ENCODE assay signal across 11 cellular contexts in genomic region chr2:172089633-172090032, GRCh38. TPM values are rescaled to one million over a fixed set of nuclear protein-coding genes. Genes with fewer than 3 reads are reported as not detected.
"Had no signal": no experiment of that assay in that cellular context is flagged by ENCODE, and none has a peak within 500 bp of the region (broad histone marks: within the 10 kb centered on the region; RNA-seq: fewer than 3 reads in every experiment).

No MANE protein-coding gene starts in this region.

- H3K4me3 Mint-ChIP-seq: nephron progenitor cell had no signal

- H3K9me3 Mint-ChIP-seq: nephron progenitor cell had no signal

- H3K27ac ChIP-seq: cardiac muscle cell, foreskin keratinocyte, heart right ventricle, left ventricle myocardium inferior, stomach had no signal

- ATAC-seq: foreskin keratinocyte, heart right ventricle had no signal

- H3K27me3 ChIP-seq: foreskin keratinocyte had no signal

- DNase-seq: activated effector memory CD4-positive, alpha-beta T cell treated with anti-CD3 and anti-CD28 coated beads, Interleukin-2, amount 50 U/mL, for 16 hours; foreskin keratinocyte; left ventricle myocardium inferior; mesenchymal stem cell; nephron progenitor cell; stimulated activated CD4-positive, alpha-beta T cell treated with anti-CD3 and anti-CD28 coated beads, Interleukin-4, amount 100 ng/mL, for 4 hours; stomach; T-helper 9 cell had no signal

- H3K4me3 ChIP-seq: cardiac muscle cell, heart right ventricle, left ventricle myocardium inferior, stomach had no signal

- H3K27ac Mint-ChIP-seq: nephron progenitor cell had no signal

RNA-seq across cellular contexts. Expression of gene DLX1, which starts 4.3 kb away (rescaled TPM):
- total RNA-seq: cardiac muscle cell, left ventricle myocardium inferior, skeletal muscle tissue had no signal

RNA-seq across cellular contexts. Expression of gene DLX2, which starts 13.1 kb away (rescaled TPM):
- total RNA-seq: cardiac muscle cell, left ventricle myocardium inferior, skeletal muscle tissue, stomach had no signal
